In the genomic region with DNA sequence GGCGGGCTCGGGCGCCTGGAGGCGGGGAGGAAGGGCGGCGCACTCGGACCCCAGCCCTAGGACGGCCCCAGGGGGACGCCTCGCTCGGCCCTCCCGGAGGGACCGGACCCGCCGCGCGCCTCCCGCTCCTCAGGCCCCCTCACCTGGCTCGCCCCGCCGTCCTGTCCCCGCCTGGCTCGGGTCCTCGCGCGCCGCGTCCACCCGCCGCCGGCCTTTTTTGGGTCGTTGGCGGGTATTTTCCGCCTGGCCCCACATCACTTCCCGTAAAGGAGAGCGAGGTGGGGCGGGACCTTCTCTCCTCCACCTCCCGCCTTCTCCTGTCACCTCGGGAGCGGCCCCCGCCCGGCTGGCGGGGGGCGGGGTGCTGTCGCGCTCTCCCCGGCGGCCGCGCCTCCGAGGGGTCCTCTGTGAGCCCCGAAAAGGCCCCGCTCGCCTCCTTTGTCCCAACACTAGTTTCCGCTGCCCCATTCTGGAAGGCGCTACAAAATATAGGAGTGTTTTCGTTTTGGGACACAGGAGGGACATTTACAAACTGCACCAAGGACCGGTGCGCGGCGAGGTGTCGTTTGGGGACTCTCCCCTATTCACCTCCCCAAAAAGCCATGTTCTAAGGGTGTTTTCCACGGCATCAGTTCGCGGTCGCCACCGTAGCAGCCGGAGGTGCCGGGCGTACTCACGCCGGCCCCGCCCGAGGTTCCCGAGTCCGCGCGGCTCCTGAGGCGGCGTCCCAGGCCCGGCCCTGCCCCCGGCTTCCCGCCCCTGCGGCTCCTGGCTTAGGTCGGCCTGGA, we compare ENCODE assay signal across 8 cellular contexts. TPM values are rescaled to one million over a fixed set of nuclear protein-coding genes. Genes with fewer than 3 reads are reported as not detected.
DNase-seq lines count a peak whose midpoint lies in the region; ATAC-seq and TF ChIP-seq lines count a peak whose summit lies in the region.

A gene (minus strand): TSS at position 241 of the 788 bp plus-strand sequence. CDS start 54,879 bp downstream, outside the sequence.

- H2AFZ ChIP-seq in OCI-LY7 (ENCODE audit: low read length) = peak within 1 kb of the TSS; percentile 97

- POLR2A ChIA-PET in OCI-LY7 (lab: Charles Lee) = no interaction called here
- POLR2A ChIA-PET in naive thymus-derived CD4-positive, alpha-beta T cell (lab: Charles Lee) = no interaction called here

- CTCF ChIA-PET in OCI-LY7 (lab: Charles Lee; ENCODE audit: unreplicated experiment) = no interaction called here
- CTCF ChIA-PET in naive thymus-derived CD4-positive, alpha-beta T cell (lab: Charles Lee) = interaction anchor here (2.5 kb wide), 1 partner anchor 71 kb away, joined by 19 read pairs; no protein-coding TSS in a partner anchor

- peaks cover 0 to 4% (median 0%) of the 10 kb centered on the region in 5 donors for H3K27me3 Mint-ChIP-seq in naive thymus-derived CD4-positive, alpha-beta T cell

- peak within 1 kb of the TSS; percentile 85 to 95 (median 92) for H3K4me3 Mint-ChIP-seq in naive thymus-derived CD4-positive, alpha-beta T cell

- no peaks in the 10 kb centered on the region for H3K79me2 ChIP-seq in OCI-LY7 (ENCODE audit: insufficient read depth, low read depth, low read length)

- H3K9me3 ChIP-seq in OCI-LY7 (ENCODE audit: low read length) = no peaks in the 10 kb centered on the region
- H3K9me3 ChIP-seq in naive thymus-derived CD4-positive, alpha-beta T cell (ENCODE audit: control insufficient read depth in 2 of 3, low read length in 3 of 3) = no peaks in the 10 kb centered on the region

- H4K20me1 ChIP-seq in OCI-LY7 (ENCODE audit: insufficient read depth, low read length) = no peaks in the 10 kb centered on the region

- H3K4me1 Mint-ChIP-seq in naive thymus-derived CD4-positive, alpha-beta T cell = peaks cover 29 to 48% (median 43%) of the 10 kb centered on the region in 7 donors

- ATAC-seq in GM18870 (IDR thresholded peaks at IDR 0.05; ENCODE audit: unreplicated experiment) = peak; percentile 44
- peak; percentile 60 for ATAC-seq in HG03108 (IDR thresholded peaks at IDR 0.05; ENCODE audit: unreplicated experiment)
- peak; percentile 82 for ATAC-seq in naive thymus-derived CD4-positive, alpha-beta T cell

- TF ChIP-seq CTCF in AG09309 (IDR thresholded peaks at IDR 0.05; ENCODE audit: control insufficient read depth, insufficient read depth, low read depth, low read length, missing control alignments) = no peak
- TF ChIP-seq CTCF in OCI-LY7 (conservative IDR thresholded peaks at IDR 0.05; ENCODE audit: low read length) = no peak

- no peak within 1 kb of the TSS for H3K27ac ChIP-seq in OCI-LY7 (ENCODE audit: low read depth, low read length, poor library complexity, severe bottlenecking)
- peak within 1 kb of the TSS; percentile 95 for H3K27ac ChIP-seq in naive thymus-derived CD4-positive, alpha-beta T cell (ENCODE audit: low read depth, low read length)

- peaks cover 8% of the 10 kb centered on the region for H3K4me1 ChIP-seq in OCI-LY7 (ENCODE audit: insufficient read depth, low read length, poor library complexity, severe bottlenecking)
- peaks cover 14 to 20% of the 10 kb centered on the region in 2 donors for H3K4me1 ChIP-seq in naive thymus-derived CD4-positive, alpha-beta T cell (ENCODE audit: control insufficient read depth in 2 of 2, insufficient read depth in 2 of 2, low read length in 2 of 2)

- H3K4me2 ChIP-seq in OCI-LY7 (ENCODE audit: low read length) = peak within 1 kb of the TSS; percentile 99

- no peaks in the 10 kb centered on the region for H3K9me2 ChIP-seq in OCI-LY7 (ENCODE audit: insufficient read depth, low read length)

- no peaks in the 10 kb centered on the region for H3K36me3 ChIP-seq in OCI-LY7 (ENCODE audit: insufficient read depth, low read length)
- peaks cover 0 to 4% (median 0%) of the 10 kb centered on the region in 3 experiments for H3K36me3 ChIP-seq in naive thymus-derived CD4-positive, alpha-beta T cell (ENCODE audit: control insufficient read depth in 2 of 3, insufficient read depth in 3 of 3, low read length in 3 of 3)

- H3K27me3 ChIP-seq in naive thymus-derived CD4-positive, alpha-beta T cell (ENCODE audit: control insufficient read depth in 2 of 2, insufficient read depth in 2 of 2, low read length in 2 of 2) = no peaks in the 10 kb centered on the region

- intact Hi-C loops in OCI-LY7 (cut with micrococcal nuclease; ENCODE audit: unreplicated experiment) = loop anchor here (1.0 to 5.0 kb wide), 4 partner anchors 72 to 182 kb away; a partner anchor contains a TSS
- intact Hi-C loops in naive thymus-derived CD4-positive, alpha-beta T cell (cut with micrococcal nuclease) = loop anchor here (1.0 to 10.0 kb wide), 14 partner anchors 9 to 1485 kb away; a partner anchor contains a TSS

- TF ChIP-seq POLR2A in erythroblast (IDR thresholded peaks at IDR 0.05; ENCODE audit: low read length) = peak; percentile 43

- no TSS peak for BruUV-seq in OCI-LY7 (replicated peaks; lab: Mats Ljungman, UMichigan)

- no peaks in the 10 kb centered on the region for H3K9me3 Mint-ChIP-seq in naive thymus-derived CD4-positive, alpha-beta T cell

- peak within 1 kb of the TSS; percentile 77 for H3K4me3 ChIP-seq in AG09309 (ENCODE audit: control insufficient read depth, low read depth, low read length)
- peak within 1 kb of the TSS; percentile 85 for H3K4me3 ChIP-seq in OCI-LY7 (ENCODE audit: low read depth, low read length, poor library complexity, severe bottlenecking)
- peak within 1 kb of the TSS; percentile 90 for H3K4me3 ChIP-seq in naive thymus-derived CD4-positive, alpha-beta T cell (ENCODE audit: low read length)

- DNase-seq in AG09309 (ENCODE audit: low read depth) (no peak), OCI-LY7 (ENCODE audit: low spot score) (peak; percentile 62), activated T-cell treated with anti-CD3 and anti-CD28 coated beads for 4 hours (peak; percentile 72), erythroblast (lab: John Stamatoyannopoulos, UW) (peak; percentile 66 to 76)
- peak; percentile 48 to 83 (median 55) for DNase-seq in naive thymus-derived CD4-positive, alpha-beta T cell
- DNase-seq in stimulated activated naive CD4-positive, alpha-beta T cell (lab: John Stamatoyannopoulos, UW) = peak; percentile 38 to 69 (median 62)

- H3K27ac Mint-ChIP-seq in naive thymus-derived CD4-positive, alpha-beta T cell = peak within 1 kb of the TSS; percentile 87 to 95 (median 93)

- H3K36me3 Mint-ChIP-seq in naive thymus-derived CD4-positive, alpha-beta T cell = peaks cover 0 to 18% (median 0%) of the 10 kb centered on the region in 5 donors

RNA-seq across cellular contexts. Expression of the gene that starts here (rescaled TPM):
- total RNA-seq in OCI-LY7 (2014; rRNA removed; shearing (Covaris generic)) = 4.5 and 6.0 TPM in 2 replicates
- total RNA-seq in OCI-LY7 (2022) = 21.7 and 22.4 TPM in 2 replicates
- total RNA-seq in naive thymus-derived CD4-positive, alpha-beta T cell = 10 to 100 TPM; 17.1 to 69.9 (median 20.7) TPM
- 10 to 100 TPM; 17.6 to 25.4 TPM for polyA plus RNA-seq in naive thymus-derived CD4-positive, alpha-beta T cell
